Comparison of ENCODE assay signal across 11 cellular contexts in genomic region chr20:2691663-2692035, GRCh38. TPM values are rescaled to one million over a fixed set of nuclear protein-coding genes. Genes with fewer than 3 reads are reported as not detected.
DNase-seq lines count a peak whose midpoint lies in the region; ATAC-seq and TF ChIP-seq lines count a peak whose summit lies in the region.
"Had no signal": no experiment of that assay in that cellular context is flagged by ENCODE, and none has a peak within 500 bp of the region (broad histone marks: within the 10 kb centered on the region; RNA-seq: fewer than 3 reads in every experiment).

No MANE protein-coding gene starts in this region.

- peak overlapping the region in 1 of 2 donors; percentile 57 for H3K9ac ChIP-seq in mucosa of rectum (ENCODE audit: low read depth in 1 of 2, low read length in 2 of 2)

- H3K4me3 Mint-ChIP-seq in activated T-cell treated with anti-CD3 and anti-CD28 coated beads, Interleukin-2, amount 50 U/mL, for 24 hours, result peak overlapping the region; percentile 76

- H3K4me1 ChIP-seq in ascending aorta (peaks cover 2 to 7% of the 10 kb centered on the region in 2 donors), mucosa of rectum (ENCODE audit: control insufficient read depth in 2 of 2, insufficient read depth in 2 of 2, low read length in 2 of 2) (peaks cover 0 to 6% of the 10 kb centered on the region in 2 donors), thoracic aorta (ENCODE audit: control insufficient read depth in 1 of 2, low read depth in 2 of 2) (peaks cover 3 to 18% of the 10 kb centered on the region in 2 donors)

- intact Hi-C loops in ascending aorta (cut with DNase I), result loop anchor here (2.0 to 10.0 kb wide), 4 partner anchors 61 to 183 kb away; partner anchors contain the start of genes PCED1A, PTPRA and VPS16

- TF ChIP-seq CTCF in ascending aorta (IDR thresholded peaks at IDR 0.05), result no peak
- TF ChIP-seq CTCF in thoracic aorta (IDR thresholded peaks at IDR 0.05), result no peak

- peaks cover 6% of the 10 kb centered on the region for H3K27me3 ChIP-seq in ascending aorta
- peaks cover 32 to 50% of the 10 kb centered on the region in 2 donors for H3K27me3 ChIP-seq in mucosa of rectum (ENCODE audit: control insufficient read depth in 2 of 2, insufficient read depth in 2 of 2, low read length in 2 of 2)
- no peaks in the 10 kb centered on the region for H3K27me3 ChIP-seq in thoracic aorta (replicated peaks; ENCODE audit: insufficient read depth)

- H3K27ac Mint-ChIP-seq in activated T-cell treated with anti-CD3 and anti-CD28 coated beads, Interleukin-2, amount 50 U/mL, for 24 hours, result peak overlapping the region; percentile 70

- no peak for ATAC-seq in thoracic aorta (ENCODE audit: insufficient number of reproducible peaks, low FRiP score, low read depth)

- H3K27me3 Mint-ChIP-seq in activated T-cell treated with anti-CD3 and anti-CD28 coated beads, Interleukin-2, amount 50 U/mL, for 24 hours, result peaks cover 46% of the 10 kb centered on the region

- peak overlapping the region; percentile 83 to 94 for H3K27ac ChIP-seq in ascending aorta
- no peak overlapping the region for H3K27ac ChIP-seq in mucosa of rectum (ENCODE audit: low read depth in 2 of 2, low read length in 2 of 2)
- peak overlapping the region; percentile 62 to 76 for H3K27ac ChIP-seq in thoracic aorta
- H3K27ac ChIP-seq: SJSA1 had no signal

- H3K9me3 ChIP-seq in ascending aorta (no peaks in the 10 kb centered on the region), mucosa of rectum (ENCODE audit: control insufficient read depth in 2 of 2, low read length in 2 of 2) (no peaks in the 10 kb centered on the region), thoracic aorta (no peaks in the 10 kb centered on the region)
- H3K9me3 ChIP-seq: SJSA1 had no signal

- no peaks in the 10 kb centered on the region for H3K36me3 Mint-ChIP-seq in activated T-cell treated with anti-CD3 and anti-CD28 coated beads, Interleukin-2, amount 50 U/mL, for 24 hours (ENCODE audit: low read depth)

- H3K4me3 ChIP-seq in ascending aorta (peak overlapping the region; percentile 65 to 92), mucosa of rectum (ENCODE audit: low read length in 2 of 2) (peak overlapping the region; percentile 52 to 62), thoracic aorta (peak overlapping the region; percentile 83)

- no peaks in the 10 kb centered on the region for H3K9me3 Mint-ChIP-seq in activated T-cell treated with anti-CD3 and anti-CD28 coated beads, Interleukin-2, amount 50 U/mL, for 24 hours
- H3K9me3 Mint-ChIP-seq: activated naive CD4-positive, alpha-beta T cell treated with anti-CD3 and anti-CD28 coated beads, Interleukin-2, amount 50 U/mL, for 72 hours had no signal

- H3K4me1 Mint-ChIP-seq in activated T-cell treated with anti-CD3 and anti-CD28 coated beads, Interleukin-2, amount 50 U/mL, for 24 hours (ENCODE audit: low read depth), result peaks cover 20% of the 10 kb centered on the region

- no peaks in the 10 kb centered on the region for H3K36me3 ChIP-seq in ascending aorta
- no peaks in the 10 kb centered on the region for H3K36me3 ChIP-seq in mucosa of rectum (ENCODE audit: control insufficient read depth in 2 of 2, insufficient read depth in 2 of 2, low read length in 2 of 2)
- no peaks in the 10 kb centered on the region for H3K36me3 ChIP-seq in thoracic aorta
- H3K36me3 ChIP-seq: SJSA1 had no signal

- DNase-seq in activated T-cell treated with anti-CD3 and anti-CD28 coated beads, Interleukin-2, amount 50 U/mL, for 24 hours, result no peak
- no peak for DNase-seq in activated T-cell treated with anti-CD3 and anti-CD28 coated beads for 4 hours
- peak in 1 of 2 donors; percentile 56 for DNase-seq in ascending aorta (ENCODE audit: low spot score in 2 of 2)
- DNase-seq in thoracic aorta (ENCODE audit: low spot score), result no peak
- no peak for DNase-seq in NCI-H69 (lab: John Stamatoyannopoulos, UW)
- no peak for DNase-seq in NCI-H1105 treated with DMSO at 0.1 percent for 48 hours (lab: John Stamatoyannopoulos, UW)
- DNase-seq in NCI-H524 (lab: John Stamatoyannopoulos, UW), result no peak
- DNase-seq: NCI-H1048 had no signal

RNA-seq across cellular contexts. Expression of gene EBF4, which starts 0.9 kb away (rescaled TPM):
- 19.2 TPM for total RNA-seq in ascending aorta
- total RNA-seq in thoracic aorta, result 10 to 100 TPM; 14.1 to 16.6 TPM

RNA-seq across cellular contexts. Expression of gene IDH3B, which starts 27.6 kb away (rescaled TPM):
- 24.9 TPM for total RNA-seq in ascending aorta
- total RNA-seq in thoracic aorta, result 10 to 100 TPM; 94.5 to 95.3 TPM

RNA-seq across cellular contexts. Expression of gene NOP56, which starts 39.2 kb away (rescaled TPM):
- total RNA-seq in ascending aorta (32.1 TPM), thoracic aorta (100 to 1,000 TPM in 1 of 2 donors, 10 to 100 TPM in 1; 46.2 to 125 TPM)

Comparison
In these comparisons a context has a peak if more than half of its experiments do, and no peak if none do; other contexts are left out.
1. H3K27ac ChIP-seq: peak in ascending aorta (2 of 2) and thoracic aorta (2 of 2); none in mucosa of rectum (0 of 2).
2. Peak in every context shown above with its lines, with median percentiles within 50 percentile points of each other: H3K4me3 ChIP-seq.